Comparison of ENCODE assay signal across 17 cellular contexts in genomic region chr1:30650959-30651320, GRCh38.
"Had no signal": no experiment of that assay in that cellular context is flagged by ENCODE, and none has a peak within 500 bp of the region (broad histone marks: within the 10 kb centered on the region; RNA-seq: fewer than 3 reads in every experiment).

No MANE protein-coding gene starts in this region.

- FAIRE-seq: colon, pancreas had no signal

- H3K4me1 ChIP-seq: gastroesophageal sphincter, right lobe of liver had no signal

- H3K27ac ChIP-seq: cardiac muscle cell, gastroesophageal sphincter, heart left ventricle, right lobe of liver, thoracic aorta, upper lobe of left lung had no signal

- H3K9me3 ChIP-seq: gastroesophageal sphincter, heart left ventricle, pancreas, right lobe of liver, thoracic aorta, upper lobe of left lung had no signal

- DNase-seq: amniotic stem cell; erythroblast; mesendoderm; naive thymus-derived CD4-positive, alpha-beta T cell; stimulated activated CD4-positive, alpha-beta T cell treated with anti-CD3 and anti-CD28 coated beads, Interleukin-4, amount 100 ng/mL, for 1 hour; T-cell; upper lobe of left lung had no signal

- H3K27ac Mint-ChIP-seq: activated naive CD8-positive, alpha-beta T cell had no signal

- H3K4me3 Mint-ChIP-seq: activated naive CD8-positive, alpha-beta T cell; naive thymus-derived CD4-positive, alpha-beta T cell; T-cell had no signal

- H3K36me3 Mint-ChIP-seq: activated naive CD8-positive, alpha-beta T cell; T-cell had no signal

- H3K4me2 ChIP-seq: smooth muscle cell had no signal

- H3K27me3 ChIP-seq: cardiac muscle cell, pancreas, right lobe of liver, upper lobe of left lung had no signal

- H3K9me3 Mint-ChIP-seq: T-cell had no signal

- H3K36me3 ChIP-seq: cardiac muscle cell, gastroesophageal sphincter, heart left ventricle, pancreas, right lobe of liver, thoracic aorta, upper lobe of left lung had no signal

- H3K4me3 ChIP-seq: cardiac muscle cell, gastroesophageal sphincter, heart left ventricle, pancreas, right lobe of liver, smooth muscle cell, thoracic aorta, upper lobe of left lung had no signal

- ATAC-seq: activated CD4-positive, CD25-positive, alpha-beta regulatory T cell treated with anti-CD3 and anti-CD28 coated beads, Interleukin-2, amount 50 U/mL, for 24 hours; gastroesophageal sphincter; heart left ventricle; naive thymus-derived CD4-positive, alpha-beta T cell; pancreas; right lobe of liver; T-cell had no signal
